1 cellular context compared by ENCODE assay signal in the genomic region with DNA sequence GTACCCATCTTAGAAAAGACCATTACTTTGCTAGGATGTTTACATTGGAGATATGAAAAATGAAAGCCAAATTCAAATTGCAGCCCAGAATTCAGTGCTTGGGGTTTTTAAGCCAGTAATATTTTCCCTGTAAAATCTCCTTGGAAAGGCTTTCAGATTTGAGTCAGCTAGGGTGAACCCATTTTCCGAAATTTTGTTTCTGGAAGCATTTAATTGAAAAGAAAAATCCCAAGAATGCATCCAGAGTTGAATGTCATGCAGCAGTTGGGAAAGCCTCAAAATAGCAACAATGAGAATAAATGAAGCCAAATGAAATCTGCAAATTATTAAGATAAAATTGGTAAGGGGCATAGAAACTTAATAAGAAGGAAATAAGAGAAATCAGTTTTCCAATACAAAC.
TF ChIP-seq lines count a peak whose summit lies in the region.

No MANE protein-coding gene starts in this region.

TF ChIP-seq in A549, 52 proteins besides CTCF, POLR2A, EP300 and RAD21 (continued from another document):
- TF ChIP-seq, protein P1, sequence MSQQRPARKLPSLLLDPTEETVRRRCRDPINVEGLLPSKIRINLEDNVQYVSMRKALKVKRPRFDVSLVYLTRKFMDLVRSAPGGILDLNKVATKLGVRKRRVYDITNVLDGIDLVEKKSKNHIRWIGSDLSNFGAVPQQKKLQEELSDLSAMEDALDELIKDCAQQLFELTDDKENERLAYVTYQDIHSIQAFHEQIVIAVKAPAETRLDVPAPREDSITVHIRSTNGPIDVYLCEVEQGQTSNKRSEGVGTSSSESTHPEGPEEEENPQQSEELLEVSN (IDR thresholded peaks at IDR 0.05; ENCODE audit: borderline replicate concordance, low read depth), result no peak
- TF ChIP-seq SMC3 (IDR thresholded peaks at IDR 0.05) (no peak), SREBF2 (IDR thresholded peaks at IDR 0.05) (no peak), HOXB13 (CRISPR knock-in tag; IDR thresholded peaks at IDR 0.05; ENCODE audit: low read depth) (no peak), CBX2 (IDR thresholded peaks at IDR 0.05; ENCODE audit: borderline replicate concordance, low read depth) (no peak), NR3C1 (IDR thresholded peaks at IDR 0.05) (no peak), FOXS1 (CRISPR knock-in tag; IDR thresholded peaks at IDR 0.05) (no peak)
- TF ChIP-seq, protein P2, sequence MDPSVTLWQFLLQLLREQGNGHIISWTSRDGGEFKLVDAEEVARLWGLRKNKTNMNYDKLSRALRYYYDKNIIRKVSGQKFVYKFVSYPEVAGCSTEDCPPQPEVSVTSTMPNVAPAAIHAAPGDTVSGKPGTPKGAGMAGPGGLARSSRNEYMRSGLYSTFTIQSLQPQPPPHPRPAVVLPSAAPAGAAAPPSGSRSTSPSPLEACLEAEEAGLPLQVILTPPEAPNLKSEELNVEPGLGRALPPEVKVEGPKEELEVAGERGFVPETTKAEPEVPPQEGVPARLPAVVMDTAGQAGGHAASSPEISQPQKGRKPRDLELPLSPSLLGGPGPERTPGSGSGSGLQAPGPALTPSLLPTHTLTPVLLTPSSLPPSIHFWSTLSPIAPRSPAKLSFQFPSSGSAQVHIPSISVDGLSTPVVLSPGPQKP (IDR thresholded peaks at IDR 0.05; ENCODE audit: low read depth, low read length), result no peak
- TF ChIP-seq, protein P3, sequence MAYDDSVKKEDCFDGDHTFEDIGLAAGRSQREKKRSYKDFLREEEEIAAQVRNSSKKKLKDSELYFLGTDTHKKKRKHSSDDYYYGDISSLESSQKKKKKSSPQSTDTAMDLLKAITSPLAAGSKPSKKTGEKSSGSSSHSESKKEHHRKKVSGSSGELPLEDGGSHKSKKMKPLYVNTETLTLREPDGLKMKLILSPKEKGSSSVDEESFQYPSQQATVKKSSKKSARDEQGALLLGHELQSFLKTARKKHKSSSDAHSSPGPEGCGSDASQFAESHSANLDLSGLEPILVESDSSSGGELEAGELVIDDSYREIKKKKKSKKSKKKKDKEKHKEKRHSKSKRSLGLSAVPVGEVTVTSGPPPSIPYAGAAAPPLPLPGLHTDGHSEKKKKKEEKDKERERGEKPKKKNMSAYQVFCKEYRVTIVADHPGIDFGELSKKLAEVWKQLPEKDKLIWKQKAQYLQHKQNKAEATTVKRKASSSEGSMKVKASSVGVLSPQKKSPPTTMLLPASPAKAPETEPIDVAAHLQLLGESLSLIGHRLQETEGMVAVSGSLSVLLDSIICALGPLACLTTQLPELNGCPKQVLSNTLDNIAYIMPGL (CRISPR knock-in tag; IDR thresholded peaks at IDR 0.05; ENCODE audit: borderline replicate concordance), result no peak
- TF ChIP-seq, protein P4, sequence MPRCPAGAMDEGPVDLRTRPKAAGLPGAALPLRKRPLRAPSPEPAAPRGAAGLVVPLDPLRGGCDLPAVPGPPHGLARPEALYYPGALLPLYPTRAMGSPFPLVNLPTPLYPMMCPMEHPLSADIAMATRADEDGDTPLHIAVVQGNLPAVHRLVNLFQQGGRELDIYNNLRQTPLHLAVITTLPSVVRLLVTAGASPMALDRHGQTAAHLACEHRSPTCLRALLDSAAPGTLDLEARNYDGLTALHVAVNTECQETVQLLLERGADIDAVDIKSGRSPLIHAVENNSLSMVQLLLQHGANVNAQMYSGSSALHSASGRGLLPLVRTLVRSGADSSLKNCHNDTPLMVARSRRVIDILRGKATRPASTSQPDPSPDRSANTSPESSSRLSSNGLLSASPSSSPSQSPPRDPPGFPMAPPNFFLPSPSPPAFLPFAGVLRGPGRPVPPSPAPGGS (IDR thresholded peaks at IDR 0.05), result no peak
